In genomic region chr2:216354236-216354788, GRCh38 we compare ENCODE assay signal across 22 cellular contexts. TPM values are rescaled to one million over a fixed set of nuclear protein-coding genes. Genes with fewer than 3 reads are reported as not detected.
A peak's percentile ranks its signal among the peaks of the same experiment; 100 is the strongest.
DNase-seq lines count a peak whose midpoint lies in the region; ATAC-seq and TF ChIP-seq lines count a peak whose summit lies in the region.
"Had no signal": no experiment of that assay in that cellular context is flagged by ENCODE, and none has a peak within 500 bp of the region (broad histone marks: within the 10 kb centered on the region; RNA-seq: fewer than 3 reads in every experiment).

No MANE protein-coding gene starts in this region.

- TF ChIP-seq CTCF in gastroesophageal sphincter (IDR thresholded peaks at IDR 0.05), result no peak

- no peaks in the 10 kb centered on the region for H4K20me1 ChIP-seq in BLaER1 treated with 17β-estradiol and CSF1 and Interleukin-3, amounts not matched to agents 10 nM and 100 nM

- peaks cover 22 to 39% (median 31%) of the 10 kb centered on the region in 10 experiments for H3K4me1 ChIP-seq in BLaER1 treated with 17β-estradiol and CSF1 and Interleukin-3, amounts not matched to agents 10 nM and 100 nM
- H3K4me1 ChIP-seq in gastroesophageal sphincter, result no peaks in the 10 kb centered on the region

- peak overlapping the region; percentile 26 for H3K27ac Mint-ChIP-seq in activated naive CD8-positive, alpha-beta T cell treated with anti-CD3 and anti-CD28 coated beads, Interleukin-2, amount 50 U/mL, for 24 hours
- H3K27ac Mint-ChIP-seq: activated B cell treated with CpG ODN at 0.5 μM for 24 hours had no signal

- H3K4me3 Mint-ChIP-seq in activated naive CD8-positive, alpha-beta T cell treated with anti-CD3 and anti-CD28 coated beads, Interleukin-2, amount 50 U/mL, for 24 hours, result no peak overlapping the region
- H3K4me3 Mint-ChIP-seq: activated B cell treated with CpG ODN at 0.5 μM for 24 hours; activated CD4-positive, alpha-beta memory T cell treated with anti-CD3 and anti-CD28 coated beads, Interleukin-2, amount 10 ng/mL, durations not matched to agents 7 days and 5 days had no signal

- H3K27ac ChIP-seq in BLaER1 treated with 17β-estradiol and CSF1 and Interleukin-3, amounts not matched to agents 10 nM and 100 nM, result no peak overlapping the region
- no peak overlapping the region for H3K27ac ChIP-seq in gastroesophageal sphincter

- no peaks in the 10 kb centered on the region for H3K27me3 Mint-ChIP-seq in activated naive CD8-positive, alpha-beta T cell treated with anti-CD3 and anti-CD28 coated beads, Interleukin-2, amount 50 U/mL, for 24 hours

- peaks cover 54% of the 10 kb centered on the region for H3K4me1 Mint-ChIP-seq in activated naive CD8-positive, alpha-beta T cell treated with anti-CD3 and anti-CD28 coated beads, Interleukin-2, amount 50 U/mL, for 24 hours
- H3K4me1 Mint-ChIP-seq: activated B cell treated with CpG ODN at 0.5 μM for 24 hours had no signal

- ATAC-seq in activated naive CD8-positive, alpha-beta T cell treated with anti-CD3 and anti-CD28 coated beads, Interleukin-2, amount 50 U/mL, for 24 hours, result no peak
- ATAC-seq in HG03469 (IDR thresholded peaks at IDR 0.05; ENCODE audit: unreplicated experiment), result no peak
- ATAC-seq in gastroesophageal sphincter, result no peak
- ATAC-seq: right cardiac atrium had no signal

- H3K4me3 ChIP-seq in BLaER1 treated with 17β-estradiol and CSF1 and Interleukin-3, amounts not matched to agents 10 nM and 100 nM, result no peak overlapping the region
- no peak overlapping the region for H3K4me3 ChIP-seq in gastroesophageal sphincter

- TF ChIP-seq EP300 in gastroesophageal sphincter (IDR thresholded peaks at IDR 0.05), result no peak

- peak; percentile 82 for DNase-seq in Daoy (ENCODE audit: low read depth)
- DNase-seq in activated naive CD8-positive, alpha-beta T cell treated with anti-CD3 and anti-CD28 coated beads, Interleukin-2, amount 50 U/mL, for 24 hours, result no peak
- peak; percentile 32 for DNase-seq in islet precursor cell
- no peak for DNase-seq in NCI-H774 (lab: John Stamatoyannopoulos, UW)
- DNase-seq in iPS-NIHi11 (ENCODE audit: low spot score), result no peak
- DNase-seq: activated B cell treated with CpG ODN at 0.5 μM for 24 hours; activated CD4-positive, alpha-beta memory T cell treated with anti-CD3 and anti-CD28 coated beads, Interleukin-2, amount 10 ng/mL, durations not matched to agents 7 days and 5 days; activated T-cell treated with anti-CD3 and anti-CD28 coated beads, Interleukin-2, amount 50 U/mL, for 48 hours; hypothalamus; kidney; NCI-H1417 treated with DMSO at 0.1 percent for 48 hours; NCI-H2171 treated with DMSO at 0.1 percent for 48 hours; NCI-H69; occipital lobe; right cardiac atrium; SIG-M5 had no signal

- H3K4me2 ChIP-seq in BLaER1 treated with 17β-estradiol and CSF1 and Interleukin-3, amounts not matched to agents 10 nM and 100 nM, result peak overlapping the region in 9 of 11 experiments; percentile 54 to 74 (median 69); a peak in 17 of 22 replicates

- H3K9me3 ChIP-seq in BLaER1 treated with 17β-estradiol and CSF1 and Interleukin-3, amounts not matched to agents 10 nM and 100 nM (replicated peaks in 1 of 11), result no peaks in the 10 kb centered on the region
- peaks cover 0 to 4% (median 0%) of the 10 kb centered on the region in 3 donors for H3K9me3 ChIP-seq in gastroesophageal sphincter

- no peaks in the 10 kb centered on the region for H3K9me3 Mint-ChIP-seq in activated naive CD8-positive, alpha-beta T cell treated with anti-CD3 and anti-CD28 coated beads, Interleukin-2, amount 50 U/mL, for 24 hours
- H3K9me3 Mint-ChIP-seq: activated B cell treated with CpG ODN at 0.5 μM for 24 hours; activated CD4-positive, alpha-beta memory T cell treated with anti-CD3 and anti-CD28 coated beads, Interleukin-2, amount 10 ng/mL, durations not matched to agents 7 days and 5 days had no signal

- H3K27me3 ChIP-seq in BLaER1 treated with 17β-estradiol and CSF1 and Interleukin-3, amounts not matched to agents 10 nM and 100 nM, result no peaks in the 10 kb centered on the region
- peaks cover 28% of the 10 kb centered on the region for H3K27me3 ChIP-seq in gastroesophageal sphincter

- no peak overlapping the region for H3K9ac ChIP-seq in BLaER1 treated with 17β-estradiol and CSF1 and Interleukin-3, amounts not matched to agents 10 nM and 100 nM

- no peaks in the 10 kb centered on the region for H3K36me3 Mint-ChIP-seq in activated naive CD8-positive, alpha-beta T cell treated with anti-CD3 and anti-CD28 coated beads, Interleukin-2, amount 50 U/mL, for 24 hours (ENCODE audit: low read depth)

- H3K36me3 ChIP-seq in BLaER1 treated with 17β-estradiol and CSF1 and Interleukin-3, amounts not matched to agents 10 nM and 100 nM, result no peaks in the 10 kb centered on the region
- H3K36me3 ChIP-seq in gastroesophageal sphincter, result no peaks in the 10 kb centered on the region

- WGBS in gastroesophageal sphincter (ENCODE audit: low coverage in 1 of 2), 2 donors, result 57 to 67% methylated on average over 1 to 4 of the region's 4 CpGs

- no peak for TF ChIP-seq POLR2A in gastroesophageal sphincter (IDR thresholded peaks at IDR 0.05)

RNA-seq across cellular contexts. Expression of gene MARCHF4, which starts 18.0 kb away (rescaled TPM):
- total RNA-seq in Daoy (2014; rRNA removed; shearing (Covaris generic)), result 4.1 and 4.8 TPM in 2 replicates
- not detected for total RNA-seq in gastroesophageal sphincter
- total RNA-seq: activated B cell treated with CpG ODN at 0.5 μM for 24 hours; activated CD4-positive, alpha-beta memory T cell treated with anti-CD3 and anti-CD28 coated beads, Interleukin-2, amount 10 ng/mL, durations not matched to agents 7 days and 5 days; cardiac septum; kidney; T-helper 1 cell treated with Interleukin-12 subunit alpha and Interleukin-12 subunit beta and Interleukin-4 antibody, amounts not matched to agents 30 ng/mL and 1 ng/mL, for 36 hours; ureter had no signal

RNA-seq across cellular contexts. Expression of gene SMARCAL1, which starts 58.0 kb away (rescaled TPM):
- total RNA-seq in Daoy (2014; rRNA removed; shearing (Covaris generic)), result 3.2 and 3.8 TPM in 2 replicates
- total RNA-seq in gastroesophageal sphincter, result 10 to 100 TPM in 2 of 4 donors, 1 to 10 TPM in 2; 7.5 to 14.7 (median 10.7) TPM

Comparison
In these comparisons a context has a peak if more than half of its experiments do, and no peak if none do; other contexts are left out.
1. DNase-seq: peak in Daoy (single experiment) and islet precursor cell (single experiment); none in activated naive CD8-positive, alpha-beta T cell treated with anti-CD3 and anti-CD28 coated beads, Interleukin-2, amount 50 U/mL, for 24 hours (single experiment), NCI-H774 (single experiment) and iPS-NIHi11 (single experiment).